ENCODE assay signal across 8 cellular contexts in the genomic region with DNA sequence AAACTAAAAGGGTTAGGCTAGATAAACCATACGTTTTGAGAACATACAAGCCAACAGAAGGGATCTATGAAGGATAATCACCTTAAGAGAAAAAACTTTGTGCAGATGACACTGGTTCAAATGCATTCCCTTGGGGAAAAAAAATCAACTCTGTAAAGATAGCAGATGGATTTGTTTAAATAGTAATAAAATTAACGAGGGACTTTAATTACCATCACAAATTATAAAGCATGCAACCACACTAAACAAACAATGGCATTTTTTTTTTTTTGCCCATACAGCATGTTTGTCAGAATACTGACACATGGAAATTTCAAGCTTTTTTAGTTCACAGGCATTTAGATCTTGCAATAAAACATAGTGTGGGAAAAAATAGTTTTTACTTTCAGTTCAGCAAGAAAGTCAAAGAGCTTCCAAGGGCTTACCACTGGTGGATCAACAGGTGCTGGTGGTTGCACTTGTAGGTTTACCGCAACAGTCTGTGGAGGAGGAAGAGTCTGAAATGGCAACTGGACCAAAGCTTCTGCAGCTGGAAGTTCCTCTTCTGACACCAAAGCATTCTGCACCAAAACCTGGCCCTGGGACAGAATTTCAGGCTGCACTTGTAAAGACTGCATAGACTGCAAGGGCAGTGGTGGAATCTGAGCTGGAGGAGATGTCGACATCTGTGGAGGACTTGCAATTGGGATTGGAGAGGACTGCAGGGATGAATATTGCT. TPM values are rescaled to one million over a fixed set of nuclear protein-coding genes. Genes with fewer than 3 reads are reported as not detected.
A peak's percentile ranks its signal among the peaks of the same experiment; 100 is the strongest.
DNase-seq lines count a peak whose midpoint lies in the region; ATAC-seq lines count a peak whose summit lies in the region.

No MANE protein-coding gene starts in this region.

- DNase-seq in NCI-H1417 (lab: John Stamatoyannopoulos, UW) = peak in 2 of 3 experiments; percentile 4 to 44
- no peak for DNase-seq in NCI-H1417 treated with DMSO at 0.1 percent for 48 hours (lab: John Stamatoyannopoulos, UW)
- DNase-seq in NCI-H2171 (lab: John Stamatoyannopoulos, UW) = peak; percentile 1
- DNase-seq in immature natural killer cell = peak; percentile 29 to 39 (median 33)
- DNase-seq in DMS153 (lab: John Stamatoyannopoulos, UW) = no peak
- no peak for DNase-seq in activated gamma-delta T cell (lab: John Stamatoyannopoulos, UW)
- no peak for DNase-seq in dedifferentiated amniotic fluid mesenchymal stem cell (ENCODE audit: extremely low spot score)

- peaks cover 20 to 46% of the 10 kb centered on the region in 2 donors for H3K4me1 Mint-ChIP-seq in immature natural killer cell

- no peaks in the 10 kb centered on the region for H3K9me3 Mint-ChIP-seq in immature natural killer cell

- H3K4me3 Mint-ChIP-seq in immature natural killer cell = peak overlapping the region; percentile 8 to 60 (median 15)

- peaks cover 21 to 31% (median 25%) of the 10 kb centered on the region in 3 donors for H3K36me3 Mint-ChIP-seq in immature natural killer cell

- H3K27me3 Mint-ChIP-seq in immature natural killer cell (ENCODE audit: low read depth in 3 of 3) = peaks cover 0 to 3% (median 0%) of the 10 kb centered on the region in 3 donors

- H3K27ac Mint-ChIP-seq in immature natural killer cell = peak overlapping the region; percentile 70 to 85 (median 80)

- ATAC-seq in HG02798 (IDR thresholded peaks at IDR 0.05; ENCODE audit: poor library complexity, unreplicated experiment) = peak; percentile 94

RNA-seq across cellular contexts. Expression of gene PHC3, which starts 53.1 kb away (rescaled TPM):
- polyA plus RNA-seq in immature natural killer cell = 10 to 100 TPM; 18.2 to 37.2 (median 19.0) TPM

Comparison
In these comparisons a context has a peak if more than half of its experiments do, and no peak if none do; other contexts are left out.
1. DNase-seq: peak in NCI-H1417 (2 of 3), NCI-H2171 (single experiment) and immature natural killer cell (3 of 3); none in NCI-H1417 treated with DMSO at 0.1 percent for 48 hours (single experiment), DMS153 (single experiment), activated gamma-delta T cell (single experiment) and dedifferentiated amniotic fluid mesenchymal stem cell (single experiment).